Comparison of ENCODE assay signal across 22 cellular contexts in the genomic region with DNA sequence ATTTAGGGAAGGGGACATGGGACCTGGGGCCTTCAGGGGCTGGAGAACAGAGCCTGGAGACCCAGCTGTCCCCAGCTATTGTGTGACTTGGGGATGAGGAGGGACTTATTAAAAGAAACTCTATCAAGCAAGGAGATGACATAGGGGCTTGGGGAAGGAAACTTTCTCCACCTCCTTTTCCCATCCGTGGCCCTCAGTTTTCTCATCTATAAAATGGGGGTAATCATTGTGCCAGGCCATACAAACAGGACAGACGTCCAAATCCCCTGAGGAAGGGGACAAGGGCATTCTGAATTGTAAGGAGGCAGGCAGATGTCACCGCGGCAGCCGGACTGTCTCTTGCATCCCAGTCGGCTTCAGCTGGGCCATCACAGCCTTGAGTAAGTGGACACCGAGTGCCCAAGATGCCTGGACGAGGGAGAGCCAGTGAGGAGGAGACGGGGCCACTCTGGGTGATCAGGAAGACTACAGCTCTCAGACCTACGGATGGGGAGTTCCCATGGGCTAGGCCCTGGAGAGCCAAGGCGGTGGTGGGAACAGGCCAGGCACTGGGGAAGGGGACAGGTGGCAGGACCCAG. TPM values are rescaled to one million over a fixed set of nuclear protein-coding genes. Genes with fewer than 3 reads are reported as not detected.
DNase-seq lines count a peak whose midpoint lies in the region; ATAC-seq, FAIRE-seq and TF ChIP-seq lines count a peak whose summit lies in the region.
"Had no signal": no experiment of that assay in that cellular context is flagged by ENCODE, and none has a peak within 500 bp of the region (broad histone marks: within the 10 kb centered on the region; RNA-seq: fewer than 3 reads in every experiment).

No MANE protein-coding gene starts in this region.

- no peak overlapping the region for H2AFZ ChIP-seq in keratinocyte (ENCODE audit: control insufficient read depth, low read length)

- H3K27me3 Mint-ChIP-seq in natural killer cell (ENCODE audit: low read depth in 2 of 2) = no peaks in the 10 kb centered on the region
- no peaks in the 10 kb centered on the region for H3K27me3 Mint-ChIP-seq in natural killer cell treated with Interleukin-12 subunit alpha and Interleukin-12 subunit beta and Interleukin-15 and Interleukin-18, amount 100 ng/mL, for 72 hours
- peaks cover 40% of the 10 kb centered on the region for H3K27me3 Mint-ChIP-seq in type B pancreatic cell
- H3K27me3 Mint-ChIP-seq: memory B cell had no signal

- H3K4me3 Mint-ChIP-seq in natural killer cell = peak overlapping the region; percentile 2
- H3K4me3 Mint-ChIP-seq in natural killer cell treated with Interleukin-12 subunit alpha and Interleukin-12 subunit beta and Interleukin-15 and Interleukin-18, amount 100 ng/mL, for 72 hours = no peak overlapping the region
- peak overlapping the region; percentile 46 for H3K4me3 Mint-ChIP-seq in type B pancreatic cell
- H3K4me3 Mint-ChIP-seq: dendritic cell treated with granulocyte-macrophage colony-stimulating factor and Interleukin-4, amounts not matched to agents 40 ng/mL and 50 ng/mL, for 4 days; memory B cell had no signal

- H3K36me3 ChIP-seq in RWPE2 (ENCODE audit: low read depth) = peaks cover 23% of the 10 kb centered on the region
- H3K36me3 ChIP-seq in keratinocyte (ENCODE audit: control insufficient read depth in 2 of 2, extremely low read depth in 1 of 2, insufficient read depth in 2 of 2, low read length in 2 of 2) = peaks cover 1 to 8% of the 10 kb centered on the region in 2 experiments
- H3K36me3 ChIP-seq: Peyer's patch, suprapubic skin had no signal

- H3K4me1 Mint-ChIP-seq in natural killer cell (peaks cover 9 to 35% of the 10 kb centered on the region in 2 donors), type B pancreatic cell (ENCODE audit: unreplicated experiment) (no peaks in the 10 kb centered on the region)
- peaks cover 27% of the 10 kb centered on the region in 2 donors for H3K4me1 Mint-ChIP-seq in natural killer cell treated with Interleukin-12 subunit alpha and Interleukin-12 subunit beta and Interleukin-15 and Interleukin-18, amount 100 ng/mL, for 72 hours (ENCODE audit: low read depth in 2 of 2)

- DNase-seq in natural killer cell (no peak), RWPE2 (ENCODE audit: low spot score) (no peak), keratinocyte (ENCODE audit: low read depth, low spot score) (no peak), type B pancreatic cell (ENCODE audit: extremely low spot score, unreplicated experiment) (no peak), cerebellar nuclear complex (lab: John Stamatoyannopoulos, UW) (no peak), HCEC 1CT (no peak)
- no peak for DNase-seq in natural killer cell treated with Interleukin-12 subunit alpha and Interleukin-12 subunit beta and Interleukin-15 and Interleukin-18, amount 100 ng/mL, for 72 hours (ENCODE audit: low spot score)
- DNase-seq: activated CD4-positive, alpha-beta T cell treated with anti-CD3 and anti-CD28 coated beads, Interleukin-2, amount 10 ng/mL, durations not matched to agents 7 days and 5 days; activated CD8-positive, alpha-beta memory T cell treated with anti-CD3 and anti-CD28 coated beads, Interleukin-2, amount 10 ng/mL, durations not matched to agents 7 days and 5 days; GF-D8; Karpas-422; left cardiac atrium; NCI-H187 treated with DMSO at 0.1 percent for 48 hours; NCI-H345; posterior cingulate gyrus had no signal

- H3K79me2 ChIP-seq in keratinocyte (ENCODE audit: control insufficient read depth, insufficient read depth, low read length) = peaks cover 7% of the 10 kb centered on the region

- H3K9me1 ChIP-seq in keratinocyte (ENCODE audit: control insufficient read depth, extremely low read depth, insufficient read depth, low read length) = no peaks in the 10 kb centered on the region

- H3K36me3 Mint-ChIP-seq in natural killer cell (no peaks in the 10 kb centered on the region), type B pancreatic cell (no peaks in the 10 kb centered on the region)
- no peaks in the 10 kb centered on the region for H3K36me3 Mint-ChIP-seq in natural killer cell treated with Interleukin-12 subunit alpha and Interleukin-12 subunit beta and Interleukin-15 and Interleukin-18, amount 100 ng/mL, for 72 hours
- H3K36me3 Mint-ChIP-seq: memory B cell had no signal

- H3K4me2 ChIP-seq in keratinocyte (ENCODE audit: control insufficient read depth, extremely low read depth, insufficient read depth, low read depth, low read length) = peak overlapping the region; percentile 87

- ATAC-seq in natural killer cell = no peak
- ATAC-seq in natural killer cell treated with Interleukin-12 subunit alpha and Interleukin-12 subunit beta and Interleukin-15 and Interleukin-18, amount 100 ng/mL, for 72 hours = no peak
- ATAC-seq in RWPE2 (ENCODE audit: low read depth) = no peak
- ATAC-seq in GM19324 (IDR thresholded peaks at IDR 0.05; ENCODE audit: low FRiP score, unreplicated experiment) = no peak
- ATAC-seq: activated CD8-positive, alpha-beta memory T cell treated with anti-CD3 and anti-CD28 coated beads, Interleukin-2, amount 10 ng/mL, durations not matched to agents 7 days and 5 days had no signal

- H3K4me3 ChIP-seq in RWPE2 (ENCODE audit: severe bottlenecking) = no peak overlapping the region
- peak overlapping the region in 1 of 3 experiments; percentile 72 for H3K4me3 ChIP-seq in keratinocyte (ENCODE audit: control insufficient read depth in 2 of 3, extremely low read depth in 1 of 3, insufficient read depth in 2 of 3, low read depth in 1 of 3, low read length in 3 of 3)
- H3K4me3 ChIP-seq: Peyer's patch, suprapubic skin had no signal

- H3K27me3 ChIP-seq in RWPE2 (ENCODE audit: insufficient read depth, poor library complexity, severe bottlenecking) = no peaks in the 10 kb centered on the region
- no peaks in the 10 kb centered on the region for H3K27me3 ChIP-seq in keratinocyte (ENCODE audit: control insufficient read depth, extremely low read depth, insufficient read depth, low read length)

- H3K27ac ChIP-seq in RWPE2 (ENCODE audit: poor library complexity, severe bottlenecking) = peak overlapping the region; percentile 81
- no peak overlapping the region for H3K27ac ChIP-seq in keratinocyte (ENCODE audit: control insufficient read depth, insufficient read depth, low read length)
- H3K27ac ChIP-seq: Peyer's patch, suprapubic skin, VCaP had no signal

- H3K27ac Mint-ChIP-seq in natural killer cell (peak overlapping the region in 1 of 2 donors; percentile 80), type B pancreatic cell (no peak overlapping the region)
- H3K27ac Mint-ChIP-seq in natural killer cell treated with Interleukin-12 subunit alpha and Interleukin-12 subunit beta and Interleukin-15 and Interleukin-18, amount 100 ng/mL, for 72 hours = peak overlapping the region in 1 of 2 donors; percentile 73
- H3K27ac Mint-ChIP-seq: activated CD8-positive, alpha-beta memory T cell treated with anti-CD3 and anti-CD28 coated beads, Interleukin-2, amount 10 ng/mL, durations not matched to agents 7 days and 5 days; dendritic cell treated with granulocyte-macrophage colony-stimulating factor and Interleukin-4, amounts not matched to agents 40 ng/mL and 50 ng/mL, for 4 days; memory B cell had no signal

- no peaks in the 10 kb centered on the region for H3K9me3 ChIP-seq in RWPE2 (ENCODE audit: severe bottlenecking)
- no peaks in the 10 kb centered on the region for H3K9me3 ChIP-seq in keratinocyte (ENCODE audit: control insufficient read depth, low read depth, low read length)
- H3K9me3 ChIP-seq: Peyer's patch, suprapubic skin had no signal

- H3K4me1 ChIP-seq in RWPE2 (ENCODE audit: insufficient read depth, poor library complexity, severe bottlenecking) = no peaks in the 10 kb centered on the region
- H3K4me1 ChIP-seq in keratinocyte (ENCODE audit: control insufficient read depth, extremely low read depth, insufficient read depth, low read length) = peaks cover 26% of the 10 kb centered on the region

- TF ChIP-seq CTCF in natural killer cell (IDR thresholded peaks at IDR 0.05) = no peak
- TF ChIP-seq CTCF in RWPE2 (IDR thresholded peaks at IDR 0.05; ENCODE audit: poor library complexity, severe bottlenecking) = no peak
- no peak for TF ChIP-seq CTCF in keratinocyte (optimal IDR thresholded peaks at IDR 0.05 in 1 of 3, IDR thresholded peaks at IDR 0.05 in 1 of 3, conservative IDR thresholded peaks at IDR 0.05 in 1 of 3; ENCODE audit: extremely low read depth in 1 of 3, insufficient read depth in 2 of 3, low read length in 3 of 3)
- TF ChIP-seq CTCF in type B pancreatic cell (conservative IDR thresholded peaks at IDR 0.05) = no peak

- no peaks in the 10 kb centered on the region for H4K20me1 ChIP-seq in keratinocyte (ENCODE audit: control insufficient read depth, extremely low read depth, insufficient read depth, low read length)

- H3K9me3 Mint-ChIP-seq in natural killer cell (no peaks in the 10 kb centered on the region), type B pancreatic cell (no peaks in the 10 kb centered on the region)
- no peaks in the 10 kb centered on the region for H3K9me3 Mint-ChIP-seq in natural killer cell treated with Interleukin-12 subunit alpha and Interleukin-12 subunit beta and Interleukin-15 and Interleukin-18, amount 100 ng/mL, for 72 hours
- H3K9me3 Mint-ChIP-seq: activated CD4-positive, alpha-beta T cell treated with anti-CD3 and anti-CD28 coated beads, Interleukin-2, amount 10 ng/mL, durations not matched to agents 7 days and 5 days; dendritic cell treated with granulocyte-macrophage colony-stimulating factor and Interleukin-4, amounts not matched to agents 40 ng/mL and 50 ng/mL, for 4 days; memory B cell had no signal

- no peak for FAIRE-seq in keratinocyte (lab: Jason Lieb, UNC)

- dilution Hi-C loops in keratinocyte (cut with MboI; ENCODE audit: extremely low pct_ligation_motif_present, low sequenced_read_pairs) = no loop called here

- intact Hi-C loops in natural killer cell (cut with micrococcal nuclease) = loop anchor here (10.0 kb wide), 1 partner anchor 153 kb away; a partner anchor contains a TSS

- no peak overlapping the region for H3K9ac ChIP-seq in keratinocyte (ENCODE audit: control insufficient read depth, extremely low read depth, insufficient read depth, low read length)

RNA-seq across cellular contexts. Expression of a gene that starts 1.9 kb away (rescaled TPM):
- total RNA-seq in natural killer cell = 1 to 10 TPM; 5.9 to 7.9 (median 6.7) TPM
- total RNA-seq in natural killer cell treated with Interleukin-12 subunit alpha and Interleukin-12 subunit beta and Interleukin-15 and Interleukin-18, amount 100 ng/mL, for 72 hours = 10 to 100 TPM; 13.2 to 16.3 TPM
- polyA plus RNA-seq in keratinocyte = 42.2 to 83.7 TPM (median 65.9 TPM) in 3 replicates
- 10.6 TPM for polyA plus RNA-seq in keratinocyte (2011; ENCODE audit: low read depth)
- polyA plus RNA-seq in keratinocyte (2011; cell fraction: cytosol; rRNA removed) = 46.9 and 115 TPM in 2 replicates
- polyA plus RNA-seq in keratinocyte (2011; cell fraction: nucleus; rRNA removed) = 69.6 and 87.7 TPM in 2 replicates
- 37.8 and 105 TPM in 2 replicates for polyA plus RNA-seq in keratinocyte (2012; ENCODE audit: low replicate concordance)
- 17.7 to 28.5 TPM (median 26.1 TPM) in 3 replicates for polyA minus RNA-seq in keratinocyte
- polyA minus RNA-seq in keratinocyte (2011; cell fraction: cytosol; rRNA and poly(A)+ RNA removed) = 70.2 TPM
- polyA minus RNA-seq in keratinocyte (2011; cell fraction: nucleus; rRNA and poly(A)+ RNA removed) = 11.0 and 15.2 TPM in 2 replicates
- 5.9 and 7.4 TPM in 2 replicates for total RNA-seq in type B pancreatic cell (ENCODE audit: low replicate concordance)
- total RNA-seq: HT-29 had no signal

RNA-seq across cellular contexts. Expression of a gene that starts 2.4 kb away (rescaled TPM):
- total RNA-seq in natural killer cell = 10 to 100 TPM; 57.6 to 79.1 (median 69.8) TPM
- total RNA-seq in natural killer cell treated with Interleukin-12 subunit alpha and Interleukin-12 subunit beta and Interleukin-15 and Interleukin-18, amount 100 ng/mL, for 72 hours = 10 to 100 TPM; 45.4 to 49.7 TPM
- 23.1 to 39.9 TPM (median 25.8 TPM) in 3 replicates for polyA plus RNA-seq in keratinocyte
- 4.8 TPM for polyA plus RNA-seq in keratinocyte (2011; ENCODE audit: low read depth)
- polyA plus RNA-seq in keratinocyte (2011; cell fraction: cytosol; rRNA removed) = 14.0 and 29.5 TPM in 2 replicates
- polyA plus RNA-seq in keratinocyte (2011; cell fraction: nucleus; rRNA removed) = 99.8 and 117 TPM in 2 replicates
- 21.2 and 27.8 TPM in 2 replicates for polyA plus RNA-seq in keratinocyte (2012; ENCODE audit: low replicate concordance)
- 20.5 to 26.1 TPM (median 21.2 TPM) in 3 replicates for polyA minus RNA-seq in keratinocyte
- 36.6 TPM for polyA minus RNA-seq in keratinocyte (2011; cell fraction: cytosol; rRNA and poly(A)+ RNA removed)
- 26.4 and 30.6 TPM in 2 replicates for polyA minus RNA-seq in keratinocyte (2011; cell fraction: nucleus; rRNA and poly(A)+ RNA removed)
- total RNA-seq in type B pancreatic cell (ENCODE audit: low replicate concordance) = 14.1 and 24.8 TPM in 2 replicates

RNA-seq across cellular contexts. Expression of a gene that starts 11.7 kb away (rescaled TPM):
- total RNA-seq in natural killer cell (10 to 100 TPM; 22.6 to 38.0 (median 28.1) TPM), type B pancreatic cell (ENCODE audit: low replicate concordance) (4.3 and 6.5 TPM in 2 replicates)
- 100 to 1,000 TPM in 1 of 2 donors, 10 to 100 TPM in 1; 42.9 to 106 TPM for total RNA-seq in natural killer cell treated with Interleukin-12 subunit alpha and Interleukin-12 subunit beta and Interleukin-15 and Interleukin-18, amount 100 ng/mL, for 72 hours
- 10.9 to 24.0 TPM (median 11.2 TPM) in 3 replicates for polyA plus RNA-seq in keratinocyte
- polyA plus RNA-seq in keratinocyte (2011; ENCODE audit: low read depth) = 3.0 TPM
- 14.5 and 19.9 TPM in 2 replicates for polyA plus RNA-seq in keratinocyte (2011; cell fraction: cytosol; rRNA removed)
- polyA plus RNA-seq in keratinocyte (2011; cell fraction: nucleus; rRNA removed) = 8.7 and 10.4 TPM in 2 replicates
- polyA plus RNA-seq in keratinocyte (2012; ENCODE audit: low replicate concordance) = 9.5 and 11.5 TPM in 2 replicates
- 7.5 to 18.6 TPM (median 13.0 TPM) in 3 replicates for polyA minus RNA-seq in keratinocyte
- polyA minus RNA-seq in keratinocyte (2011; cell fraction: cytosol; rRNA and poly(A)+ RNA removed) = 13.8 TPM
- polyA minus RNA-seq in keratinocyte (2011; cell fraction: nucleus; rRNA and poly(A)+ RNA removed) = 4.7 TPM in 2 replicates
- total RNA-seq: HT-29 had no signal

RNA-seq across cellular contexts. Expression of a gene that starts 28.7 kb away (rescaled TPM):
- total RNA-seq in natural killer cell = 10 to 100 TPM; 50.6 to 66.0 (median 60.4) TPM
- 100 to 1,000 TPM; 115 to 153 TPM for total RNA-seq in natural killer cell treated with Interleukin-12 subunit alpha and Interleukin-12 subunit beta and Interleukin-15 and Interleukin-18, amount 100 ng/mL, for 72 hours
- 24.8 to 31.6 TPM (median 26.4 TPM) in 3 replicates for polyA plus RNA-seq in keratinocyte
- 4.3 TPM for polyA plus RNA-seq in keratinocyte (2011; ENCODE audit: low read depth)
- polyA plus RNA-seq in keratinocyte (2011; cell fraction: cytosol; rRNA removed) = 28.9 and 41.2 TPM in 2 replicates
- 17.2 and 22.1 TPM in 2 replicates for polyA plus RNA-seq in keratinocyte (2011; cell fraction: nucleus; rRNA removed)
- polyA plus RNA-seq in keratinocyte (2012; ENCODE audit: low replicate concordance) = 25.5 and 33.4 TPM in 2 replicates
- 16.9 to 36.2 TPM (median 22.1 TPM) in 3 replicates for polyA minus RNA-seq in keratinocyte
- polyA minus RNA-seq in keratinocyte (2011; cell fraction: cytosol; rRNA and poly(A)+ RNA removed) = 28.6 TPM
- 3.6 and 4.7 TPM in 2 replicates for polyA minus RNA-seq in keratinocyte (2011; cell fraction: nucleus; rRNA and poly(A)+ RNA removed)
- total RNA-seq in type B pancreatic cell (ENCODE audit: low replicate concordance) = 45.0 and 70.7 TPM in 2 replicates

RNA-seq across cellular contexts. Expression of a gene that starts 39.2 kb away (rescaled TPM):
- total RNA-seq in natural killer cell (10 to 100 TPM; 10.9 to 24.9 (median 12.1) TPM), type B pancreatic cell (ENCODE audit: low replicate concordance) (1.1 and 13.5 TPM in 2 replicates)
- 10 to 100 TPM; 29.3 to 41.5 TPM for total RNA-seq in natural killer cell treated with Interleukin-12 subunit alpha and Interleukin-12 subunit beta and Interleukin-15 and Interleukin-18, amount 100 ng/mL, for 72 hours
- polyA plus RNA-seq in keratinocyte = not detected in 3 replicates
- polyA plus RNA-seq in keratinocyte (2011; ENCODE audit: low read depth) = not detected
- polyA plus RNA-seq in keratinocyte (2011; cell fraction: cytosol; rRNA removed) = not detected in 2 replicates
- polyA plus RNA-seq in keratinocyte (2011; cell fraction: nucleus; rRNA removed) = 0.01 and 0.03 TPM in 2 replicates
- polyA plus RNA-seq in keratinocyte (2012; ENCODE audit: low replicate concordance) = not detected in 2 replicates
- polyA minus RNA-seq in keratinocyte = 0.03 TPM in 1 of 3 replicates, not detected in the others
- polyA minus RNA-seq in keratinocyte (2011; cell fraction: cytosol; rRNA and poly(A)+ RNA removed) = not detected
- polyA minus RNA-seq in keratinocyte (2011; cell fraction: nucleus; rRNA and poly(A)+ RNA removed) = not detected in 2 replicates
- total RNA-seq: HT-29, Peyer's patch had no signal
